Comparison of ENCODE assay signal across 1 cellular context in the genomic region with DNA sequence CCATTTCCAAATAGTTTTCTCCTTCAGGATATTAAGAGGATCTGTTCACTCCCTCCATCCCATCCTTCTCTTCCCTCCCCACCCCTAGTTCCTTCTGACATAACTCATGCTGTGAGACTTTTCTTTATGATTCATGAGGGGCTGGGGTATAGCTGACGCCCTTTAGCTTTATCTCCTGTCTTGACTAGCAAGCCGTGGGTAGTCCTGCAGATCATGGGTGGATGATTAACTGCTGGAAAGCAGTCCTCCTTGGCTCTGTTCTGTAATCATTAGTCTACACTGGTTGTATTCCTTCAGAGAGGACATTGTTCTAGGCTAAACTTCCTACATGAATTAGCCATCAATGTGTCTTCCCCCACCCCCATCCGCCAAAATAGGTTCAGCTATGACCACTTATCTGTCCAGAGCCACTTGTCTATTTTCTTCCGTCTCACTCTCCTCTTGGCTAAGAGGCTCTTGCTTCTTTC.
TF ChIP-seq lines count a peak whose summit lies in the region.

No MANE protein-coding gene starts in this region.

TF ChIP-seq in K562, 482 proteins besides CTCF, POLR2A, EP300 and RAD21 (continued from another document and continues in another):
- TF ChIP-seq, protein P1, sequence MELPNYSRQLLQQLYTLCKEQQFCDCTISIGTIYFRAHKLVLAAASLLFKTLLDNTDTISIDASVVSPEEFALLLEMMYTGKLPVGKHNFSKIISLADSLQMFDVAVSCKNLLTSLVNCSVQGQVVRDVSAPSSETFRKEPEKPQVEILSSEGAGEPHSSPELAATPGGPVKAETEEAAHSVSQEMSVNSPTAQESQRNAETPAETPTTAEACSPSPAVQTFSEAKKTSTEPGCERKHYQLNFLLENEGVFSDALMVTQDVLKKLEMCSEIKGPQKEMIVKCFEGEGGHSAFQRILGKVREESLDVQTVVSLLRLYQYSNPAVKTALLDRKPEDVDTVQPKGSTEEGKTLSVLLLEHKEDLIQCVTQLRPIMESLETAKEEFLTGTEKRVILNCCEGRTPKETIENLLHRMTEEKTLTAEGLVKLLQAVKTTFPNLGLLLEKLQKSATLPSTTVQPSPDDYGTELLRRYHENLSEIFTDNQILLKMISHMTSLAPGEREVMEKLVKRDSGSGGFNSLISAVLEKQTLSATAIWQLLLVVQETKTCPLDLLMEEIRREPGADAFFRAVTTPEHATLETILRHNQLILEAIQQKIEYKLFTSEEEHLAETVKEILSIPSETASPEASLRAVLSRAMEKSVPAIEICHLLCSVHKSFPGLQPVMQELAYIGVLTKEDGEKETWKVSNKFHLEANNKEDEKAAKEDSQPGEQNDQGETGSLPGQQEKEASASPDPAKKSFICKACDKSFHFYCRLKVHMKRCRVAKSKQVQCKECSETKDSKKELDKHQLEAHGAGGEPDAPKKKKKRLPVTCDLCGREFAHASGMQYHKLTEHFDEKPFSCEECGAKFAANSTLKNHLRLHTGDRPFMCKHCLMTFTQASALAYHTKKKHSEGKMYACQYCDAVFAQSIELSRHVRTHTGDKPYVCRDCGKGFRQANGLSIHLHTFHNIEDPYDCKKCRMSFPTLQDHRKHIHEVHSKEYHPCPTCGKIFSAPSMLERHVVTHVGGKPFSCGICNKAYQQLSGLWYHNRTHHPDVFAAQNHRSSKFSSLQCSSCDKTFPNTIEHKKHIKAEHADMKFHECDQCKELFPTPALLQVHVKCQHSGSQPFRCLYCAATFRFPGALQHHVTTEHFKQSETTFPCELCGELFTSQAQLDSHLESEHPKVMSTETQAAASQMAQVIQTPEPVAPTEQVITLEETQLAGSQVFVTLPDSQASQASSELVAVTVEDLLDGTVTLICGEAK (IDR thresholded peaks at IDR 0.05) = 0 out of 2 replicates have a peak, but pooled peaks have one; percentile 3
- TF ChIP-seq, protein P1 (CRISPR knock-in tag; IDR thresholded peaks at IDR 0.05) = no peak
- TF ChIP-seq LEF1 (IDR thresholded peaks at IDR 0.05) (peak; percentile 38; the same call in 1 of the 2 replicates), TRIM24 (IDR thresholded peaks at IDR 0.05) (peak in 1 of 2 experiments; percentile 52; a peak in 3 of 4 replicates), GATAD2B (IDR thresholded peaks at IDR 0.05; ENCODE audit: borderline replicate concordance) (no peak), CBX8 (IDR thresholded peaks at IDR 0.05; ENCODE audit: borderline replicate concordance, extremely low read depth, low read depth, low read length, poor library complexity, severe bottlenecking) (no peak), RFX1 (IDR thresholded peaks at IDR 0.05) (no peak), SOX6 (IDR thresholded peaks at IDR 0.05) (peak; percentile 65; the same call in 1 of the 2 replicates), ZKSCAN8 (CRISPR knock-in tag; IDR thresholded peaks at IDR 0.05) (peak; percentile 26; the same call in 1 of the 2 replicates)
- TF ChIP-seq, protein P2, sequence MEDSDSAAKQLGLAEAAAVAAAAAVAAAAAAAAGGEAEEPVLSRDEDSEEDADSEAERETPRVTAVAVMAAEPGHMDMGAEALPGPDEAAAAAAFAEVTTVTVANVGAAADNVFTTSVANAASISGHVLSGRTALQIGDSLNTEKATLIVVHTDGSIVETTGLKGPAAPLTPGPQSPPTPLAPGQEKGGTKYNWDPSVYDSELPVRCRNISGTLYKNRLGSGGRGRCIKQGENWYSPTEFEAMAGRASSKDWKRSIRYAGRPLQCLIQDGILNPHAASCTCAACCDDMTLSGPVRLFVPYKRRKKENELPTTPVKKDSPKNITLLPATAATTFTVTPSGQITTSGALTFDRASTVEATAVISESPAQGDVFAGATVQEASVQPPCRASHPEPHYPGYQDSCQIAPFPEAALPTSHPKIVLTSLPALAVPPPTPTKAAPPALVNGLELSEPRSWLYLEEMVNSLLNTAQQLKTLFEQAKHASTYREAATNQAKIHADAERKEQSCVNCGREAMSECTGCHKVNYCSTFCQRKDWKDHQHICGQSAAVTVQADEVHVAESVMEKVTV (CRISPR knock-in tag; IDR thresholded peaks at IDR 0.05) = no peak
- TF ChIP-seq, protein P3, sequence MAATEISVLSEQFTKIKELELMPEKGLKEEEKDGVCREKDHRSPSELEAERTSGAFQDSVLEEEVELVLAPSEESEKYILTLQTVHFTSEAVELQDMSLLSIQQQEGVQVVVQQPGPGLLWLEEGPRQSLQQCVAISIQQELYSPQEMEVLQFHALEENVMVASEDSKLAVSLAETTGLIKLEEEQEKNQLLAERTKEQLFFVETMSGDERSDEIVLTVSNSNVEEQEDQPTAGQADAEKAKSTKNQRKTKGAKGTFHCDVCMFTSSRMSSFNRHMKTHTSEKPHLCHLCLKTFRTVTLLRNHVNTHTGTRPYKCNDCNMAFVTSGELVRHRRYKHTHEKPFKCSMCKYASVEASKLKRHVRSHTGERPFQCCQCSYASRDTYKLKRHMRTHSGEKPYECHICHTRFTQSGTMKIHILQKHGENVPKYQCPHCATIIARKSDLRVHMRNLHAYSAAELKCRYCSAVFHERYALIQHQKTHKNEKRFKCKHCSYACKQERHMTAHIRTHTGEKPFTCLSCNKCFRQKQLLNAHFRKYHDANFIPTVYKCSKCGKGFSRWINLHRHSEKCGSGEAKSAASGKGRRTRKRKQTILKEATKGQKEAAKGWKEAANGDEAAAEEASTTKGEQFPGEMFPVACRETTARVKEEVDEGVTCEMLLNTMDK (IDR thresholded peaks at IDR 0.05; ENCODE audit: borderline replicate concordance, insufficient read depth, low read depth, low read length, poor library complexity, severe bottlenecking) = no peak
- TF ChIP-seq, protein P4, sequence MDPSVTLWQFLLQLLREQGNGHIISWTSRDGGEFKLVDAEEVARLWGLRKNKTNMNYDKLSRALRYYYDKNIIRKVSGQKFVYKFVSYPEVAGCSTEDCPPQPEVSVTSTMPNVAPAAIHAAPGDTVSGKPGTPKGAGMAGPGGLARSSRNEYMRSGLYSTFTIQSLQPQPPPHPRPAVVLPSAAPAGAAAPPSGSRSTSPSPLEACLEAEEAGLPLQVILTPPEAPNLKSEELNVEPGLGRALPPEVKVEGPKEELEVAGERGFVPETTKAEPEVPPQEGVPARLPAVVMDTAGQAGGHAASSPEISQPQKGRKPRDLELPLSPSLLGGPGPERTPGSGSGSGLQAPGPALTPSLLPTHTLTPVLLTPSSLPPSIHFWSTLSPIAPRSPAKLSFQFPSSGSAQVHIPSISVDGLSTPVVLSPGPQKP (CRISPR knock-in tag; IDR thresholded peaks at IDR 0.05) = no peak
- TF ChIP-seq, protein P5, sequence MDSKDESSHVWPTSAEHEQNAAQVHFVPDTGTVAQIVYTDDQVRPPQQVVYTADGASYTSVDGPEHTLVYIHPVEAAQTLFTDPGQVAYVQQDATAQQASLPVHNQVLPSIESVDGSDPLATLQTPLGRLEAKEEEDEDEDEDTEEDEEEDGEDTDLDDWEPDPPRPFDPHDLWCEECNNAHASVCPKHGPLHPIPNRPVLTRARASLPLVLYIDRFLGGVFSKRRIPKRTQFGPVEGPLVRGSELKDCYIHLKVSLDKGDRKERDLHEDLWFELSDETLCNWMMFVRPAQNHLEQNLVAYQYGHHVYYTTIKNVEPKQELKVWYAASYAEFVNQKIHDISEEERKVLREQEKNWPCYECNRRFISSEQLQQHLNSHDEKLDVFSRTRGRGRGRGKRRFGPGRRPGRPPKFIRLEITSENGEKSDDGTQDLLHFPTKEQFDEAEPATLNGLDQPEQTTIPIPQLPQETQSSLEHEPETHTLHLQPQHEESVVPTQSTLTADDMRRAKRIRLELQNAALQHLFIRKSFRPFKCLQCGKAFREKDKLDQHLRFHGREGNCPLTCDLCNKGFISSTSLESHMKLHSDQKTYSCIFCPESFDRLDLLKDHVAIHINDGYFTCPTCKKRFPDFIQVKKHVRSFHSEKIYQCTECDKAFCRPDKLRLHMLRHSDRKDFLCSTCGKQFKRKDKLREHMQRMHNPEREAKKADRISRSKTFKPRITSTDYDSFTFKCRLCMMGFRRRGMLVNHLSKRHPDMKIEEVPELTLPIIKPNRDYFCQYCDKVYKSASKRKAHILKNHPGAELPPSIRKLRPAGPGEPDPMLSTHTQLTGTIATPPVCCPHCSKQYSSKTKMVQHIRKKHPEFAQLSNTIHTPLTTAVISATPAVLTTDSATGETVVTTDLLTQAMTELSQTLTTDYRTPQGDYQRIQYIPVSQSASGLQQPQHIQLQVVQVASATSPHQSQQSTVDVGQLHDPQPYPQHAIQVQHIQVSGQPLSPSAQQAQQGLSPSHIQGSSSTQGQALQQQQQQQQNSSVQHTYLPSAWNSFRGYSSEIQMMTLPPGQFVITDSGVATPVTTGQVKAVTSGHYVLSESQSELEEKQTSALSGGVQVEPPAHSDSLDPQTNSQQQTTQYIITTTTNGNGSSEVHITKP (IDR thresholded peaks at IDR 0.05; ENCODE audit: partially characterized antibody) = no peak
- TF ChIP-seq, protein P6, sequence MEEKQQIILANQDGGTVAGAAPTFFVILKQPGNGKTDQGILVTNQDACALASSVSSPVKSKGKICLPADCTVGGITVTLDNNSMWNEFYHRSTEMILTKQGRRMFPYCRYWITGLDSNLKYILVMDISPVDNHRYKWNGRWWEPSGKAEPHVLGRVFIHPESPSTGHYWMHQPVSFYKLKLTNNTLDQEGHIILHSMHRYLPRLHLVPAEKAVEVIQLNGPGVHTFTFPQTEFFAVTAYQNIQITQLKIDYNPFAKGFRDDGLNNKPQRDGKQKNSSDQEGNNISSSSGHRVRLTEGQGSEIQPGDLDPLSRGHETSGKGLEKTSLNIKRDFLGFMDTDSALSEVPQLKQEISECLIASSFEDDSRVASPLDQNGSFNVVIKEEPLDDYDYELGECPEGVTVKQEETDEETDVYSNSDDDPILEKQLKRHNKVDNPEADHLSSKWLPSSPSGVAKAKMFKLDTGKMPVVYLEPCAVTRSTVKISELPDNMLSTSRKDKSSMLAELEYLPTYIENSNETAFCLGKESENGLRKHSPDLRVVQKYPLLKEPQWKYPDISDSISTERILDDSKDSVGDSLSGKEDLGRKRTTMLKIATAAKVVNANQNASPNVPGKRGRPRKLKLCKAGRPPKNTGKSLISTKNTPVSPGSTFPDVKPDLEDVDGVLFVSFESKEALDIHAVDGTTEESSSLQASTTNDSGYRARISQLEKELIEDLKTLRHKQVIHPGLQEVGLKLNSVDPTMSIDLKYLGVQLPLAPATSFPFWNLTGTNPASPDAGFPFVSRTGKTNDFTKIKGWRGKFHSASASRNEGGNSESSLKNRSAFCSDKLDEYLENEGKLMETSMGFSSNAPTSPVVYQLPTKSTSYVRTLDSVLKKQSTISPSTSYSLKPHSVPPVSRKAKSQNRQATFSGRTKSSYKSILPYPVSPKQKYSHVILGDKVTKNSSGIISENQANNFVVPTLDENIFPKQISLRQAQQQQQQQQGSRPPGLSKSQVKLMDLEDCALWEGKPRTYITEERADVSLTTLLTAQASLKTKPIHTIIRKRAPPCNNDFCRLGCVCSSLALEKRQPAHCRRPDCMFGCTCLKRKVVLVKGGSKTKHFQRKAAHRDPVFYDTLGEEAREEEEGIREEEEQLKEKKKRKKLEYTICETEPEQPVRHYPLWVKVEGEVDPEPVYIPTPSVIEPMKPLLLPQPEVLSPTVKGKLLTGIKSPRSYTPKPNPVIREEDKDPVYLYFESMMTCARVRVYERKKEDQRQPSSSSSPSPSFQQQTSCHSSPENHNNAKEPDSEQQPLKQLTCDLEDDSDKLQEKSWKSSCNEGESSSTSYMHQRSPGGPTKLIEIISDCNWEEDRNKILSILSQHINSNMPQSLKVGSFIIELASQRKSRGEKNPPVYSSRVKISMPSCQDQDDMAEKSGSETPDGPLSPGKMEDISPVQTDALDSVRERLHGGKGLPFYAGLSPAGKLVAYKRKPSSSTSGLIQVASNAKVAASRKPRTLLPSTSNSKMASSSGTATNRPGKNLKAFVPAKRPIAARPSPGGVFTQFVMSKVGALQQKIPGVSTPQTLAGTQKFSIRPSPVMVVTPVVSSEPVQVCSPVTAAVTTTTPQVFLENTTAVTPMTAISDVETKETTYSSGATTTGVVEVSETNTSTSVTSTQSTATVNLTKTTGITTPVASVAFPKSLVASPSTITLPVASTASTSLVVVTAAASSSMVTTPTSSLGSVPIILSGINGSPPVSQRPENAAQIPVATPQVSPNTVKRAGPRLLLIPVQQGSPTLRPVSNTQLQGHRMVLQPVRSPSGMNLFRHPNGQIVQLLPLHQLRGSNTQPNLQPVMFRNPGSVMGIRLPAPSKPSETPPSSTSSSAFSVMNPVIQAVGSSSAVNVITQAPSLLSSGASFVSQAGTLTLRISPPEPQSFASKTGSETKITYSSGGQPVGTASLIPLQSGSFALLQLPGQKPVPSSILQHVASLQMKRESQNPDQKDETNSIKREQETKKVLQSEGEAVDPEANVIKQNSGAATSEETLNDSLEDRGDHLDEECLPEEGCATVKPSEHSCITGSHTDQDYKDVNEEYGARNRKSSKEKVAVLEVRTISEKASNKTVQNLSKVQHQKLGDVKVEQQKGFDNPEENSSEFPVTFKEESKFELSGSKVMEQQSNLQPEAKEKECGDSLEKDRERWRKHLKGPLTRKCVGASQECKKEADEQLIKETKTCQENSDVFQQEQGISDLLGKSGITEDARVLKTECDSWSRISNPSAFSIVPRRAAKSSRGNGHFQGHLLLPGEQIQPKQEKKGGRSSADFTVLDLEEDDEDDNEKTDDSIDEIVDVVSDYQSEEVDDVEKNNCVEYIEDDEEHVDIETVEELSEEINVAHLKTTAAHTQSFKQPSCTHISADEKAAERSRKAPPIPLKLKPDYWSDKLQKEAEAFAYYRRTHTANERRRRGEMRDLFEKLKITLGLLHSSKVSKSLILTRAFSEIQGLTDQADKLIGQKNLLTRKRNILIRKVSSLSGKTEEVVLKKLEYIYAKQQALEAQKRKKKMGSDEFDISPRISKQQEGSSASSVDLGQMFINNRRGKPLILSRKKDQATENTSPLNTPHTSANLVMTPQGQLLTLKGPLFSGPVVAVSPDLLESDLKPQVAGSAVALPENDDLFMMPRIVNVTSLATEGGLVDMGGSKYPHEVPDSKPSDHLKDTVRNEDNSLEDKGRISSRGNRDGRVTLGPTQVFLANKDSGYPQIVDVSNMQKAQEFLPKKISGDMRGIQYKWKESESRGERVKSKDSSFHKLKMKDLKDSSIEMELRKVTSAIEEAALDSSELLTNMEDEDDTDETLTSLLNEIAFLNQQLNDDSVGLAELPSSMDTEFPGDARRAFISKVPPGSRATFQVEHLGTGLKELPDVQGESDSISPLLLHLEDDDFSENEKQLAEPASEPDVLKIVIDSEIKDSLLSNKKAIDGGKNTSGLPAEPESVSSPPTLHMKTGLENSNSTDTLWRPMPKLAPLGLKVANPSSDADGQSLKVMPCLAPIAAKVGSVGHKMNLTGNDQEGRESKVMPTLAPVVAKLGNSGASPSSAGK (IDR thresholded peaks at IDR 0.05) = no peak
